In genomic region chr17:52759864-52760263, GRCh38 we compare ENCODE assay signal across 24 cellular contexts.
"Had no signal": no experiment of that assay in that cellular context is flagged by ENCODE, and none has a peak within 500 bp of the region (broad histone marks: within the 10 kb centered on the region; RNA-seq: fewer than 3 reads in every experiment).

No MANE protein-coding gene starts in this region.

- H3K9me3 ChIP-seq: ovary, psoas muscle, right lobe of liver, sigmoid colon, thyroid gland, upper lobe of right lung, uterus had no signal

- DNase-seq: natural killer cell; occipital lobe; ovary; posterior cingulate gyrus; psoas muscle; right cardiac atrium; right lobe of liver; sigmoid colon; small intestine; stimulated activated CD4-positive, alpha-beta T cell treated with anti-CD3 and anti-CD28 coated beads, Interleukin-15, amount 100 ng/mL, for 24 hours; stimulated activated CD4-positive, alpha-beta T cell treated with anti-CD3 and anti-CD28 coated beads, Interleukin-2, amount 100 ng/mL, for 24 hours; stimulated activated CD4-positive, alpha-beta T cell treated with anti-CD3 and anti-CD28 coated beads, Interleukin-2, amount 100 ng/mL, for 48 hours; stimulated activated CD4-positive, alpha-beta T cell treated with anti-CD3 and anti-CD28 coated beads, Interleukin-4, amount 100 ng/mL, for 24 hours; stimulated activated naive B cell treated with anti-CD40 and anti-IgM and Interleukin-4, amounts not matched to agents 10 μg/mL and 1 μg/mL and 100 μg/mL, for 72 hours; stimulated activated naive CD4-positive, alpha-beta T cell treated with Interleukin-2 at 50 U/mL for 16 hours; stomach; thyroid gland; upper lobe of right lung; uterus had no signal

- ATAC-seq: natural killer cell; psoas muscle; right cardiac atrium; right lobe of liver; stimulated activated effector memory CD8-positive, alpha-beta T cell treated with anti-CD3 and anti-CD28 coated beads, Interleukin-12 subunit alpha, Interleukin-12 subunit beta, amount 100 ng/mL, for 72 hours; stimulated activated naive B cell treated with anti-CD40 and anti-IgM and Interleukin-4, amounts not matched to agents 10 μg/mL and 1 μg/mL and 100 μg/mL, for 72 hours; upper lobe of right lung had no signal

- H3K27me3 ChIP-seq: neural progenitor cell, ovary, right lobe of liver, sigmoid colon, stomach, thyroid gland, tibial nerve, upper lobe of right lung, uterus had no signal

- H3K4me3 ChIP-seq: neural progenitor cell, ovary, psoas muscle, right lobe of liver, sigmoid colon, stomach, thoracic aorta, thyroid gland, tibial nerve, upper lobe of right lung, uterus had no signal

- H3K4me1 ChIP-seq: neural progenitor cell, parathyroid adenoma, right lobe of liver, sigmoid colon, stomach, thyroid gland, tibial nerve, upper lobe of right lung, uterus had no signal

- H3K27ac ChIP-seq: neural progenitor cell, ovary, parathyroid adenoma, psoas muscle, right lobe of liver, sigmoid colon, stomach, thoracic aorta, thyroid gland, tibial nerve, upper lobe of right lung, uterus had no signal

- H3K36me3 ChIP-seq: neural progenitor cell, ovary, right lobe of liver, sigmoid colon, stomach, thoracic aorta, thyroid gland, tibial nerve, upper lobe of right lung, uterus had no signal
